22 cellular contexts compared by ENCODE assay signal in the genomic region with DNA sequence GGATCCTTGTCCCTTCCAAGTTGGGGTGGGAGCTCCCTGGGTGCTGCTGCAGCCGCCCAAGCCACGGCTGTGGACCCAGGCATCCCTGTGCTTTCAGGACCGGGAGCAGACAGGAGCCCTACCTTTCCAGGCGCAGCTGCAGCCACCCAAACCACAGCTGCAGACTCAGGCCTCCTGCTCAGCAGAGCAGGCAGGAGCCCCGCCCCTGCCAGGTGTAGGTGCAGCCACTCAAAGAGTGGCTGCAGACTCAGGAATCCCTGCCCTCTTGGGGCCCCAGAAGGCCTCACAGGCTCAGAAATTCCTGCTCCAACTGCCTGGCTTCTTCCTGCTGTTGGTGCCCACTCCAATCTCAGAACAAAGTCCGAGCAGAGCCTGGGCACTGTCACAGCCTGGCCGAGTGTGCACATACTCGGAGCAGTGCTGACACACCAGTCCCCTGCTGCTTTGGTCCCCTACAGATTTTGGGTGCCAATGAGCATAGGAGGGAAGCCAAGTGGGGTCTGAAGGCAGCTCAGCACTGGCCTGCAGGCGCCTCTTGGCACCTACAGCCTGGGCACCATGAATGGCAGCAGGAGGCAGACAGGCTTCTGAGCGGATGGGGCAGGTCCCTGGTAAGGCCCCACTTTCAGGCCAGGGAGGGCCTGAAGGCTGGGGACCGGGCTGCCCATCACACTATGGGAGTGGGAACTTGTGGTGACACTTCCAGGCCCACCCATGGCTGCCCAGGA. TPM values are rescaled to one million over a fixed set of nuclear protein-coding genes. Genes with fewer than 3 reads are reported as not detected.
A peak's percentile ranks its signal among the peaks of the same experiment; 100 is the strongest.
DNase-seq lines count a peak whose midpoint lies in the region; ATAC-seq and TF ChIP-seq lines count a peak whose summit lies in the region.
"Had no signal": no experiment of that assay in that cellular context is flagged by ENCODE, and none has a peak within 500 bp of the region (broad histone marks: within the 10 kb centered on the region; RNA-seq: fewer than 3 reads in every experiment).

No MANE protein-coding gene starts in this region.

- H3K27ac ChIP-seq in BLaER1: no peak overlapping the region
- no peak overlapping the region for H3K27ac ChIP-seq in lower lobe of right lung
- H3K27ac ChIP-seq in PC-3 (ENCODE audit: low read length): no peak overlapping the region
- H3K27ac ChIP-seq in heart right ventricle: no peak overlapping the region
- H3K27ac ChIP-seq: KMS-11 had no signal

- ATAC-seq in activated B cell treated with CpG ODN at 0.5 μM for 24 hours (ENCODE audit: low read depth) (peak; percentile 23), lower lobe of right lung (peak; percentile 54 to 70), PC-3 (no peak), heart right ventricle (no peak)

- peaks cover 3% of the 10 kb centered on the region for H3F3A ChIP-seq in PC-3 (ENCODE audit: low read length, unreplicated experiment)

- no peaks in the 10 kb centered on the region for H3K79me2 ChIP-seq in PC-3 (ENCODE audit: low read length)

- H3K27me3 Mint-ChIP-seq in activated B cell treated with CpG ODN at 0.5 μM for 24 hours (no peaks in the 10 kb centered on the region), mesothelial cell of epicardium (ENCODE audit: low read depth) (no peaks in the 10 kb centered on the region)
- H3K27me3 Mint-ChIP-seq: activated naive CD8-positive, alpha-beta T cell treated with anti-CD3 and anti-CD28 coated beads, Interleukin-2, amount 10 ng/mL, durations not matched to agents 7 days and 5 days; CD4-positive, alpha-beta memory T cell had no signal

- H3K36me3 Mint-ChIP-seq in activated B cell treated with CpG ODN at 0.5 μM for 24 hours (ENCODE audit: low read depth) (peaks cover 3% of the 10 kb centered on the region), mesothelial cell of epicardium (peaks cover 10% of the 10 kb centered on the region)

- H3K4me3 ChIP-seq in BLaER1 (no peak overlapping the region), H7 (ENCODE audit: insufficient read depth, low read depth, low read length) (no peak overlapping the region), lower lobe of right lung (no peak overlapping the region), PC-3 (ENCODE audit: low read length) (no peak overlapping the region), heart right ventricle (no peak overlapping the region)

- H3K4me3 Mint-ChIP-seq in activated B cell treated with CpG ODN at 0.5 μM for 24 hours (no peak overlapping the region), mesothelial cell of epicardium (no peak overlapping the region)
- H3K4me3 Mint-ChIP-seq: activated naive CD8-positive, alpha-beta T cell treated with anti-CD3 and anti-CD28 coated beads, Interleukin-2, amount 10 ng/mL, durations not matched to agents 7 days and 5 days; CD4-positive, alpha-beta memory T cell had no signal

- H3K4me2 ChIP-seq in BLaER1 (peak overlapping the region; percentile 24; the same call in 1 of the 2 replicates), PC-3 (ENCODE audit: low read length) (no peak overlapping the region)
- H3K4me2 ChIP-seq: KMS-11 had no signal

- CTCF ChIA-PET in activated B cell treated with CpG ODN at 0.5 μM for 24 hours (lab: Charles Lee): interaction anchor here (1.0 to 1.2 kb wide), 4 partner anchors 13 to 699 kb away, joined by 3 to 4 read pairs (median 4); no protein-coding TSS in a partner anchor
- CTCF ChIA-PET in PC-3 (lab: Charles Lee): no interaction called here

- H3K9me3 Mint-ChIP-seq in activated B cell treated with CpG ODN at 0.5 μM for 24 hours: peaks cover 3% of the 10 kb centered on the region
- peaks cover 9% of the 10 kb centered on the region for H3K9me3 Mint-ChIP-seq in mesothelial cell of epicardium

- H3K9me2 ChIP-seq in PC-3 (replicated peaks; ENCODE audit: low read length): no peaks in the 10 kb centered on the region

- POLR2A ChIA-PET in activated B cell treated with CpG ODN at 0.5 μM for 24 hours (lab: Charles Lee): no interaction called here
- POLR2A ChIA-PET in PC-3 (lab: Charles Lee; ENCODE audit: unreplicated experiment): no interaction called here

- BruUV-seq in PC-3 (replicated peaks; lab: Mats Ljungman, UMichigan): no TSS peak

- H3K9ac ChIP-seq in BLaER1 (no peak overlapping the region), PC-3 (ENCODE audit: low read length) (no peak overlapping the region)
- H3K9ac ChIP-seq: KMS-11 had no signal

- peaks cover 25% of the 10 kb centered on the region for H3K4me1 Mint-ChIP-seq in activated B cell treated with CpG ODN at 0.5 μM for 24 hours
- peaks cover 15% of the 10 kb centered on the region for H3K4me1 Mint-ChIP-seq in mesothelial cell of epicardium

- intact Hi-C loops in activated B cell treated with CpG ODN at 0.5 μM for 24 hours (cut with micrococcal nuclease): no loop called here
- intact Hi-C loops in lower lobe of right lung (cut with DNase I): no loop called here
- intact Hi-C loops in PC-3 (cut with micrococcal nuclease): no loop called here
- intact Hi-C loops in heart right ventricle (cut with DNase I): loop anchor here in 1 of 10 donors (5.0 kb wide), 1 partner anchor 112 kb away; no protein-coding TSS in a partner anchor

- TF ChIP-seq CTCF in activated B cell treated with CpG ODN at 0.5 μM for 24 hours (IDR thresholded peaks at IDR 0.05) (no peak), lower lobe of right lung (IDR thresholded peaks at IDR 0.05) (no peak), PC-3 (conservative IDR thresholded peaks at IDR 0.05; ENCODE audit: low read depth, low read length) (no peak), heart right ventricle (IDR thresholded peaks at IDR 0.05) (no peak), mesothelial cell of epicardium (IDR thresholded peaks at IDR 0.05; ENCODE audit: unreplicated experiment) (no peak)

- H3K36me3 ChIP-seq in BLaER1 (no peaks in the 10 kb centered on the region), H7 (replicated peaks; ENCODE audit: control insufficient read depth, insufficient read depth, low read length) (no peaks in the 10 kb centered on the region), lower lobe of right lung (no peaks in the 10 kb centered on the region), PC-3 (ENCODE audit: low read depth, low read length) (no peaks in the 10 kb centered on the region), heart right ventricle (no peaks in the 10 kb centered on the region)

- WGBS in heart right ventricle, 2 donors: 90 to 94% methylated on average over 11 of the region's 11 CpGs

- no peak overlapping the region for H2AFZ ChIP-seq in PC-3 (ENCODE audit: low read length)

- DNase-seq in H7 (peak; percentile 69), activated B cell treated with CpG ODN at 0.5 μM for 24 hours (no peak), lower lobe of right lung (peak; percentile 72), cerebellar cortex (ENCODE audit: low spot score) (no peak), PC-3 (no peak), heart right ventricle (no peak), mesothelial cell of epicardium (ENCODE audit: low spot score in 2 of 2, unreplicated experiment in 2 of 2) (no peak)
- DNase-seq: activated CD4-positive, alpha-beta T cell treated with anti-CD3 and anti-CD28 coated beads for 4 hours; activated naive CD8-positive, alpha-beta T cell treated with anti-CD3 and anti-CD28 coated beads, Interleukin-2, amount 10 ng/mL, durations not matched to agents 7 days and 5 days; CD4-positive, alpha-beta memory T cell; DMS79; NCI-H1092; NCI-H2081; NK-92 treated with Interleukin-12 subunit alpha and Interleukin-12 subunit beta, amount 100 ng/mL, for 24 hours; SW 1271 had no signal

- H3K27me3 ChIP-seq in BLaER1: no peaks in the 10 kb centered on the region
- no peaks in the 10 kb centered on the region for H3K27me3 ChIP-seq in H7 (ENCODE audit: control insufficient read depth, insufficient read depth, low read length)
- no peaks in the 10 kb centered on the region for H3K27me3 ChIP-seq in lower lobe of right lung (ENCODE audit: low read depth)
- no peaks in the 10 kb centered on the region for H3K27me3 ChIP-seq in PC-3 (ENCODE audit: low read length)
- no peaks in the 10 kb centered on the region for H3K27me3 ChIP-seq in heart right ventricle

- no peaks in the 10 kb centered on the region for H4K20me1 ChIP-seq in BLaER1
- H4K20me1 ChIP-seq in PC-3 (ENCODE audit: low read length): no peaks in the 10 kb centered on the region

- H3K9me3 ChIP-seq in BLaER1 (peaks cover 14% of the 10 kb centered on the region), lower lobe of right lung (no peaks in the 10 kb centered on the region), PC-3 (ENCODE audit: low read length) (no peaks in the 10 kb centered on the region), heart right ventricle (peaks cover 0 to 7% (median 3%) of the 10 kb centered on the region in 11 donors)

- H3K4me1 ChIP-seq in BLaER1 (peaks cover 25% of the 10 kb centered on the region), lower lobe of right lung (peaks cover 10% of the 10 kb centered on the region), PC-3 (ENCODE audit: insufficient read depth, low read length) (peaks cover 8% of the 10 kb centered on the region), heart right ventricle (peaks cover 0 to 17% (median 10%) of the 10 kb centered on the region in 9 donors)

- H3K27ac Mint-ChIP-seq in activated B cell treated with CpG ODN at 0.5 μM for 24 hours (no peak overlapping the region), mesothelial cell of epicardium (no peak overlapping the region)
- H3K27ac Mint-ChIP-seq: activated naive CD8-positive, alpha-beta T cell treated with anti-CD3 and anti-CD28 coated beads, Interleukin-2, amount 10 ng/mL, durations not matched to agents 7 days and 5 days; activated T-helper 2 cell treated with anti-CD3 and anti-CD28 coated beads, Interferon-gamma antibody, Interleukin-2, Interleukin-4, amounts not matched to agents 10 μg/mL and 5 μg/mL and 100 μg/mL, durations not matched to agents 14 hours and 24 hours and 36 hours; CD4-positive, alpha-beta memory T cell had no signal

RNA-seq across cellular contexts. Expression of gene TESK1, which starts 6.0 kb away (rescaled TPM):
- total RNA-seq in H7 (2014; rRNA removed; shearing (Covaris generic)): 6.0 and 11.9 TPM in 2 replicates
- total RNA-seq in activated B cell treated with CpG ODN at 0.5 μM for 24 hours: 48.7 and 51.9 TPM in 2 replicates
- total RNA-seq in lower lobe of right lung: 44.0 TPM
- 11.2 and 25.2 TPM in 2 replicates for total RNA-seq in PC-3 (2014; rRNA removed)
- total RNA-seq in heart right ventricle: 10 to 100 TPM; 18.0 to 33.1 (median 22.7) TPM
- polyA plus RNA-seq in heart right ventricle: 10 to 100 TPM; 36.4 to 38.8 TPM
- total RNA-seq in mesothelial cell of epicardium: 48.7 to 52.9 TPM (median 49.0 TPM) in 3 replicates

RNA-seq across cellular contexts. Expression of gene CD72, which starts 19.2 kb away (rescaled TPM):
- 1.9 and 4.6 TPM in 2 replicates for total RNA-seq in H7 (2014; rRNA removed; shearing (Covaris generic))
- total RNA-seq in activated B cell treated with CpG ODN at 0.5 μM for 24 hours (118 and 125 TPM in 2 replicates), lower lobe of right lung (4.5 TPM), PC-3 (2014; rRNA removed) (0.15 TPM in 1 of 2 replicates, not detected in the other), heart right ventricle (1 to 10 TPM in 4 of 10 donors, under 1 TPM in 5, not detected in 1; 0.51 to 6.8 (median 0.54) TPM), mesothelial cell of epicardium (4.2 to 5.2 TPM (median 4.7 TPM) in 3 replicates)
- under 1 TPM; 0.43 to 0.73 TPM for polyA plus RNA-seq in heart right ventricle

RNA-seq across cellular contexts. Expression of gene SIT1, which starts 51.7 kb away (rescaled TPM):
- total RNA-seq in H7 (2014; rRNA removed; shearing (Covaris generic)): 0.69 and 2.3 TPM in 2 replicates
- total RNA-seq in activated B cell treated with CpG ODN at 0.5 μM for 24 hours: 27.5 and 28.0 TPM in 2 replicates
- 1.5 TPM for total RNA-seq in lower lobe of right lung
- not detected in 2 replicates for total RNA-seq in PC-3 (2014; rRNA removed)
- total RNA-seq in heart right ventricle: 1 to 10 TPM in 1 of 10 donors, under 1 TPM in 5, not detected in 4; 0.19 to 3.6 (median 0.33) TPM
- under 1 TPM in 1 of 2 donors, not detected in 1; 0.25 TPM for polyA plus RNA-seq in heart right ventricle
- not detected in 3 replicates for total RNA-seq in mesothelial cell of epicardium
- total RNA-seq: renal cortical epithelial cell, temporal lobe had no signal
- polyA plus RNA-seq: AG04450, keratinocyte had no signal

RNA-seq across cellular contexts. Expression of gene RMRP, which starts 58.8 kb away (rescaled TPM):
- 10,629 and 14,347 TPM in 2 replicates for total RNA-seq in H7 (2014; rRNA removed; shearing (Covaris generic))
- 8,247 and 9,516 TPM in 2 replicates for total RNA-seq in activated B cell treated with CpG ODN at 0.5 μM for 24 hours
- 24,340 TPM for total RNA-seq in lower lobe of right lung
- 23,421 and 36,790 TPM in 2 replicates for total RNA-seq in PC-3 (2014; rRNA removed)
- total RNA-seq in heart right ventricle: over 10,000 TPM in 3 of 10 donors, 1,000 to 10,000 TPM in 7; 3,879 to 14,997 (median 5,788) TPM
- 100 to 1,000 TPM in 1 of 2 donors, 10 to 100 TPM in 1; 14.9 to 476 TPM for polyA plus RNA-seq in heart right ventricle
- 20,234 to 21,305 TPM (median 21,148 TPM) in 3 replicates for total RNA-seq in mesothelial cell of epicardium

RNA-seq across cellular contexts. Expression of gene CCDC107, which starts 59.1 kb away (rescaled TPM):
- total RNA-seq in H7 (2014; rRNA removed; shearing (Covaris generic)): 4.1 and 9.3 TPM in 2 replicates
- total RNA-seq in activated B cell treated with CpG ODN at 0.5 μM for 24 hours: 32.5 and 34.5 TPM in 2 replicates
- total RNA-seq in lower lobe of right lung: 28.9 TPM
- total RNA-seq in PC-3 (2014; rRNA removed): 34.9 and 37.0 TPM in 2 replicates
- 10 to 100 TPM; 37.9 to 54.0 (median 43.9) TPM for total RNA-seq in heart right ventricle
- 100 to 1,000 TPM in 1 of 2 donors, 10 to 100 TPM in 1; 95.3 to 210 TPM for polyA plus RNA-seq in heart right ventricle
- total RNA-seq in mesothelial cell of epicardium: 16.7 to 17.8 TPM (median 17.0 TPM) in 3 replicates

Comparison
In these comparisons a context has a peak if more than half of its experiments do, and no peak if none do; other contexts are left out.
1. DNase-seq: peak in H7 (single experiment) and lower lobe of right lung (single experiment); none in activated B cell treated with CpG ODN at 0.5 μM for 24 hours (single experiment), cerebellar cortex (single experiment), PC-3 (single experiment), heart right ventricle (0 of 2) and mesothelial cell of epicardium (0 of 2).
2. ATAC-seq: peak in activated B cell treated with CpG ODN at 0.5 μM for 24 hours (single experiment) and lower lobe of right lung (2 of 2); none in PC-3 (single experiment) and heart right ventricle (0 of 8).
3. RNA of gene CD72, which starts 19.2 kb away (total RNA-seq): 118 to 125 TPM in activated B cell treated with CpG ODN at 0.5 μM for 24 hours; 4.5 TPM in lower lobe of right lung (single experiment), 4.2 to 5.2 TPM in mesothelial cell of epicardium, 1.9 to 4.6 TPM in H7, 0.51 to 6.8 TPM in heart right ventricle and 0.15 TPM in PC-3; every median in the first group is over 10 times any median in the second.